9 cellular contexts compared by ENCODE assay signal in genomic region chr2:160278889-160279196, GRCh38.
DNase-seq lines count a peak whose midpoint lies in the region; ATAC-seq and TF ChIP-seq lines count a peak whose summit lies in the region.
"Had no signal": no experiment of that assay in that cellular context is flagged by ENCODE, and none has a peak within 500 bp of the region (broad histone marks: within the 10 kb centered on the region; RNA-seq: fewer than 3 reads in every experiment).

No MANE protein-coding gene starts in this region.

- CTCF ChIA-PET in Caco-2 (lab: Charles Lee) = interaction anchor here (1.0 to 1.5 kb wide), 2 partner anchors 9 to 691 kb away, joined by 4 to 8 read pairs; no protein-coding TSS in a partner anchor

- DNase-seq in Caco-2 = no peak
- DNase-seq in RWPE2 (ENCODE audit: low spot score) = no peak
- peak; percentile 76 for DNase-seq in fibroblast of peridontal ligament (ENCODE audit: extremely low read depth)
- DNase-seq in pons (ENCODE audit: low spot score) = peak; percentile 25
- no peak for DNase-seq in NCI-H1417 treated with DMSO at 0.1 percent for 48 hours (lab: John Stamatoyannopoulos, UW)
- DNase-seq in stimulated activated naive CD4-positive, alpha-beta T cell treated with Interleukin-2 at 50 U/mL for 16 hours (lab: John Stamatoyannopoulos, UW) = no peak
- no peak for DNase-seq in activated T-helper 2 cell treated with anti-CD3 and anti-CD28 coated beads, Interferon-gamma antibody, Interleukin-2, Interleukin-4, amounts not matched to agents 10 μg/mL and 5 μg/mL and 100 μg/mL, durations not matched to agents 14 hours and 24 hours and 36 hours (ENCODE audit: low spot score)
- DNase-seq: anterior cingulate cortex had no signal

- BruUV-seq in Caco-2 (replicated peaks; lab: Mats Ljungman, UMichigan) = no TSS peak

- H3K9me3 Mint-ChIP-seq in Caco-2 (ENCODE audit: unreplicated experiment) = no peaks in the 10 kb centered on the region
- H3K9me3 Mint-ChIP-seq in activated T-helper 2 cell treated with anti-CD3 and anti-CD28 coated beads, Interferon-gamma antibody, Interleukin-2, Interleukin-4, amounts not matched to agents 10 μg/mL and 5 μg/mL and 100 μg/mL, durations not matched to agents 14 hours and 24 hours and 36 hours = no peaks in the 10 kb centered on the region

- ATAC-seq in RWPE2 (ENCODE audit: low read depth) = no peak
- ATAC-seq in HG03095 (IDR thresholded peaks at IDR 0.05; ENCODE audit: unreplicated experiment) = no peak

- intact Hi-C loops in Caco-2 (cut with micrococcal nuclease; ENCODE audit: unreplicated experiment) = loop anchor here (1.0 kb wide), 1 partner anchor 691 kb away; no protein-coding TSS in a partner anchor
- intact Hi-C loops in activated T-helper 2 cell treated with anti-CD3 and anti-CD28 coated beads, Interferon-gamma antibody, Interleukin-2, Interleukin-4, amounts not matched to agents 10 μg/mL and 5 μg/mL and 100 μg/mL, durations not matched to agents 14 hours and 24 hours and 36 hours (cut with micrococcal nuclease) = no loop called here

- H3K4me1 Mint-ChIP-seq in Caco-2 (ENCODE audit: low read depth, unreplicated experiment) = no peaks in the 10 kb centered on the region
- H3K4me1 Mint-ChIP-seq in activated T-helper 2 cell treated with anti-CD3 and anti-CD28 coated beads, Interferon-gamma antibody, Interleukin-2, Interleukin-4, amounts not matched to agents 10 μg/mL and 5 μg/mL and 100 μg/mL, durations not matched to agents 14 hours and 24 hours and 36 hours (ENCODE audit: low read depth) = peaks cover 28% of the 10 kb centered on the region

- H3K36me3 ChIP-seq in Caco-2 (ENCODE audit: control insufficient read depth, insufficient read depth, low read length) = peaks cover 2% of the 10 kb centered on the region; the same call in 1 of the 2 replicates
- peaks cover 82% of the 10 kb centered on the region for H3K36me3 ChIP-seq in RWPE2 (ENCODE audit: low read depth)

- H3K9me3 ChIP-seq in Caco-2 (no peaks in the 10 kb centered on the region), RWPE2 (ENCODE audit: severe bottlenecking) (no peaks in the 10 kb centered on the region)

- H3K4me3 ChIP-seq in Caco-2 (ENCODE audit: low read depth, low read length) (no peak overlapping the region), RWPE2 (ENCODE audit: severe bottlenecking) (no peak overlapping the region)

- H3K36me3 Mint-ChIP-seq in Caco-2 (ENCODE audit: insufficient read depth, unreplicated experiment) = peaks cover 54% of the 10 kb centered on the region
- peaks cover 68% of the 10 kb centered on the region for H3K36me3 Mint-ChIP-seq in activated T-helper 2 cell treated with anti-CD3 and anti-CD28 coated beads, Interferon-gamma antibody, Interleukin-2, Interleukin-4, amounts not matched to agents 10 μg/mL and 5 μg/mL and 100 μg/mL, durations not matched to agents 14 hours and 24 hours and 36 hours (ENCODE audit: low read depth)

- POLR2A ChIA-PET in Caco-2 (lab: Charles Lee) = no interaction called here

- no peak overlapping the region for H3K27ac Mint-ChIP-seq in Caco-2 (ENCODE audit: unreplicated experiment)
- H3K27ac Mint-ChIP-seq in activated T-helper 2 cell treated with anti-CD3 and anti-CD28 coated beads, Interferon-gamma antibody, Interleukin-2, Interleukin-4, amounts not matched to agents 10 μg/mL and 5 μg/mL and 100 μg/mL, durations not matched to agents 14 hours and 24 hours and 36 hours = no peak overlapping the region

- H3K27me3 Mint-ChIP-seq in Caco-2 (ENCODE audit: insufficient read depth, unreplicated experiment) = no peaks in the 10 kb centered on the region
- H3K27me3 Mint-ChIP-seq in activated T-helper 2 cell treated with anti-CD3 and anti-CD28 coated beads, Interferon-gamma antibody, Interleukin-2, Interleukin-4, amounts not matched to agents 10 μg/mL and 5 μg/mL and 100 μg/mL, durations not matched to agents 14 hours and 24 hours and 36 hours (ENCODE audit: low read depth) = no peaks in the 10 kb centered on the region

- H3K4me3 Mint-ChIP-seq in Caco-2 (ENCODE audit: unreplicated experiment) = no peak overlapping the region
- no peak overlapping the region for H3K4me3 Mint-ChIP-seq in activated T-helper 2 cell treated with anti-CD3 and anti-CD28 coated beads, Interferon-gamma antibody, Interleukin-2, Interleukin-4, amounts not matched to agents 10 μg/mL and 5 μg/mL and 100 μg/mL, durations not matched to agents 14 hours and 24 hours and 36 hours (ENCODE audit: low read depth)

- H3K27ac ChIP-seq in RWPE2 (ENCODE audit: poor library complexity, severe bottlenecking) = peak overlapping the region; percentile 82

- peak; percentile 18 to 50 for TF ChIP-seq CTCF in Caco-2 (IDR thresholded peaks at IDR 0.05; ENCODE audit: insufficient read depth in 1 of 2, low read depth in 1 of 2, low read length in 1 of 2, severe bottlenecking in 1 of 2, unreplicated experiment in 1 of 2)
- TF ChIP-seq CTCF in RWPE2 (IDR thresholded peaks at IDR 0.05; ENCODE audit: poor library complexity, severe bottlenecking) = peak; percentile 37

- no peaks in the 10 kb centered on the region for H3K27me3 ChIP-seq in Caco-2 (replicated peaks; ENCODE audit: control insufficient read depth, insufficient read depth, low read length)
- no peaks in the 10 kb centered on the region for H3K27me3 ChIP-seq in RWPE2 (ENCODE audit: insufficient read depth, poor library complexity, severe bottlenecking)

- H3K4me1 ChIP-seq in Caco-2 = peaks cover 6% of the 10 kb centered on the region; the same call in 1 of the 2 replicates
- peaks cover 16% of the 10 kb centered on the region for H3K4me1 ChIP-seq in RWPE2 (ENCODE audit: insufficient read depth, poor library complexity, severe bottlenecking)

Comparison
In these comparisons a context has a peak if more than half of its experiments do, and no peak if none do; other contexts are left out.
1. DNase-seq: peak in fibroblast of peridontal ligament (single experiment) and pons (single experiment); none in Caco-2 (0 of 2), RWPE2 (single experiment), NCI-H1417 treated with DMSO at 0.1 percent for 48 hours (single experiment), stimulated activated naive CD4-positive, alpha-beta T cell treated with Interleukin-2 at 50 U/mL for 16 hours (single experiment) and activated T-helper 2 cell treated with anti-CD3 and anti-CD28 coated beads, Interferon-gamma antibody, Interleukin-2, Interleukin-4, amounts not matched to agents 10 μg/mL and 5 μg/mL and 100 μg/mL, durations not matched to agents 14 hours and 24 hours and 36 hours (single experiment).